Comparison of ENCODE assay signal across 24 cellular contexts in the genomic region with DNA sequence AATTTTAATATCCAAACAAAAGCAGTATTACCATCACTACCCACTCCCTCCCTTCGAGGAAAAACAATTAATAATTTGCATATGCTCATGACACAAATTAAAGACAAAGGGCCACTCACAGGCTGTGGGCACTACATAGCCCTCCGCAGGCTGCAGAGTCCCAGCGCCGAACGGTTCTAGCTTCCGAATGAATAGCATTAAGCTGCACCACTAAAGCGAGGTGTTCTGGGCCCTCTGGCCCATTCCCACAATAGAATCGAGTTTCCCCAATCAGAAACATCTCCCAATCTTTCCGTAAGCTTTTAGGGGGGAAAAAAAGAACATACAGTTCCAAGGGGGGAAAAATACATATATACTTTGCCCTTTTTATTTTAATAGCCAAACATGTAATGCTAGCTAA. TPM values are rescaled to one million over a fixed set of nuclear protein-coding genes. Genes with fewer than 3 reads are reported as not detected.
"Had no signal": no experiment of that assay in that cellular context is flagged by ENCODE, and none has a peak within 500 bp of the region (broad histone marks: within the 10 kb centered on the region; RNA-seq: fewer than 3 reads in every experiment).

No MANE protein-coding gene starts in this region.

- H3K36me3 Mint-ChIP-seq: immature natural killer cell, naive B cell had no signal

- H3K9me3 Mint-ChIP-seq: immature natural killer cell had no signal

- H3K79me2 ChIP-seq: parathyroid adenoma had no signal

- H3K27ac ChIP-seq: colonic mucosa, heart right ventricle, left lung, lower lobe of right lung, parathyroid adenoma, psoas muscle, right atrium auricular region had no signal

- H2AFZ ChIP-seq: parathyroid adenoma had no signal

- DNase-seq: colonic mucosa; effector CD8-positive, alpha-beta T cell; heart right ventricle; hypothalamus; immature natural killer cell; left lung; lower lobe of right lung; mesenchymal stem cell; naive B cell; psoas muscle; small intestine; stimulated activated CD4-positive, alpha-beta T cell treated with anti-CD3 and anti-CD28 coated beads, Interleukin-12 subunit alpha, Interleukin-12 subunit beta, amount 100 ng/mL, for 4 hours; stimulated activated naive CD4-positive, alpha-beta T cell; trophoblast cell had no signal

- H3K9me3 ChIP-seq: colonic mucosa, heart right ventricle, left lung, lower lobe of right lung, psoas muscle, right atrium auricular region had no signal

- ATAC-seq: esophagus mucosa, heart right ventricle, left lung, lower lobe of right lung, psoas muscle had no signal

- H3K4me1 ChIP-seq: parathyroid adenoma had no signal

- H3K9ac ChIP-seq: parathyroid adenoma had no signal

- H3K27ac Mint-ChIP-seq: immature natural killer cell, naive B cell, nephron had no signal

- H3K4me3 Mint-ChIP-seq: immature natural killer cell, nephron had no signal

RNA-seq across cellular contexts. Expression of a gene that starts 14.5 kb away (rescaled TPM):
- total RNA-seq: cerebellum, colonic mucosa, dermis microvascular lymphatic vessel endothelial cell, esophagus mucosa, fibroblast of lung, glomerular endothelial cell, heart right ventricle, left lung, lower lobe of right lung, omental fat pad, right atrium auricular region, urinary bladder had no signal
